26 cellular contexts compared by ENCODE assay signal in the genomic region with DNA sequence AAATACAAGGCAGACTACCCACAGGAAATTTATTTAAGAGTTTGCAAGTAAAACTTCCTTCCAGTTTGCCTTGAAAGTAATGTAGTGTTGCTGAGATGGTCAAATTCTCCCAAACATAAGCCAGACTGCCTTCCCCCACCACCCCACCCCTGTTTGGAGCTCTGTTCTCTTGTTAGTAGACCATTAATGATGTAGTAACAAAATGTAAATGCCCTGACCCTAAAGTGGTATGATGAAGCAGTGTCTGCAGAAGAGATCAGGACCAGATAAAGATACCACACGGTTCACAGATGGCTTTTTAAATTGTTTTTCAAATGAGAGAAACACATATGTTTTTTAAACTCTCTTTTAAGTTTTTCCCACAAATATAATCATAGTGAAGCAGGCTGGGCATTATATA.
"Had no signal": no experiment of that assay in that cellular context is flagged by ENCODE, and none has a peak within 500 bp of the region (broad histone marks: within the 10 kb centered on the region; RNA-seq: fewer than 3 reads in every experiment).

No MANE protein-coding gene starts in this region.

- H3K4me3 ChIP-seq: left ventricle myocardium inferior, lung, pancreas, prostate gland, skin epidermis, testis, thyroid gland, transverse colon, upper lobe of right lung had no signal

- H3K9me3 Mint-ChIP-seq: naive thymus-derived CD8-positive, alpha-beta T cell; nephron; stimulated activated naive CD8-positive, alpha-beta T cell treated with anti-CD3 and anti-CD28 coated beads, Interleukin-15, amount 100 ng/mL, for 72 hours had no signal

- H3K27ac ChIP-seq: left ventricle myocardium inferior, pancreas, prostate gland, skin epidermis, testis, thyroid gland, transverse colon, upper lobe of right lung had no signal

- H3K27ac Mint-ChIP-seq: nephron had no signal

- H3K9me3 ChIP-seq: left ventricle myocardium inferior, pancreas, prostate gland, testis, thyroid gland, transverse colon, upper lobe of right lung had no signal

- H3K4me1 ChIP-seq: left ventricle myocardium inferior, prostate gland, testis, thyroid gland, transverse colon, upper lobe of right lung had no signal

- DNase-seq: hypothalamus; islet precursor cell; left ventricle myocardium inferior; naive thymus-derived CD8-positive, alpha-beta T cell; nucleus accumbens; pancreas; posterior cingulate gyrus; retina; right cardiac atrium; stimulated activated CD4-positive, alpha-beta T cell treated with anti-CD3 and anti-CD28 coated beads, Interleukin-12 subunit alpha, Interleukin-12 subunit beta, amount 100 ng/mL, for 4 hours; stimulated activated CD4-positive, alpha-beta T cell treated with anti-CD3 and anti-CD28 coated beads, Interleukin-15, amount 100 ng/mL, for 24 hours; stimulated activated CD4-positive, alpha-beta T cell treated with anti-CD3 and anti-CD28 coated beads, Interleukin-2, amount 100 ng/mL, for 24 hours; stimulated activated CD4-positive, alpha-beta T cell treated with anti-CD3 and anti-CD28 coated beads, Interleukin-4, amount 100 ng/mL, for 1 hour; stimulated activated naive CD4-positive, alpha-beta T cell treated with Interleukin-2 at 50 U/mL for 16 hours; stimulated activated naive CD8-positive, alpha-beta T cell treated with anti-CD3 and anti-CD28 coated beads, Interleukin-15, amount 100 ng/mL, for 72 hours; substantia nigra; testis; thyroid gland; transverse colon; upper lobe of right lung had no signal

- H3K4me1 Mint-ChIP-seq: naive thymus-derived CD8-positive, alpha-beta T cell; nephron; neural crest cell had no signal

- H3K27me3 ChIP-seq: pancreas, testis, thyroid gland, transverse colon, upper lobe of right lung had no signal

- H3K4me3 Mint-ChIP-seq: naive thymus-derived CD8-positive, alpha-beta T cell; nephron; neural crest cell; stimulated activated naive CD8-positive, alpha-beta T cell treated with anti-CD3 and anti-CD28 coated beads, Interleukin-15, amount 100 ng/mL, for 72 hours had no signal

- ATAC-seq: naive thymus-derived CD8-positive, alpha-beta T cell; pancreas; right cardiac atrium; sciatic nerve; stimulated activated naive CD8-positive, alpha-beta T cell treated with anti-CD3 and anti-CD28 coated beads, Interleukin-15, amount 100 ng/mL, for 72 hours; upper lobe of right lung had no signal

- H3K27me3 Mint-ChIP-seq: naive thymus-derived CD8-positive, alpha-beta T cell; stimulated activated naive CD8-positive, alpha-beta T cell treated with anti-CD3 and anti-CD28 coated beads, Interleukin-15, amount 100 ng/mL, for 72 hours had no signal

- H3K36me3 ChIP-seq: pancreas, prostate gland, thyroid gland had no signal
